ENCODE assay signal across 26 cellular contexts in the genomic region with DNA sequence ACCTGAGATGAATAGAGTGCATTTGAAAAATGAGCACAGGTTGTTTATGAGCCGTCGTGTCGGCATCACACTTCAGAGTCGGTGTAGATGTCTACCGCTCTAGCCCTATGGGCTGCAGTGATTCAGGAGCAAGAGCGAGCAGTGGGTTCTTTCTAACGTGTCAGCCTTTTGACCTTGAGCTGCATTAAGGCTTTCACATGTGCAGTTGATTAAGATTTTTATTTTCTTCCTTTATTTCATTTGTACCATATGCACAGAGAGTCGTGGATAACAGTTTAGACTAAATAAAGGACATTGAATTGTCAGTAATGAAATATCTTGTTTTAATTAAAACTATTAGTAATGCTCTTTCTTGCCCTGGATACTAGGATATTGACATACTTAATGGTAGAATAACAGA.
"Had no signal": no experiment of that assay in that cellular context is flagged by ENCODE, and none has a peak within 500 bp of the region (broad histone marks: within the 10 kb centered on the region; RNA-seq: fewer than 3 reads in every experiment).

No MANE protein-coding gene starts in this region.

- H3K4me3 ChIP-seq: adrenal gland, Peyer's patch, SJSA1 had no signal

- DNase-seq: activated CD4-positive, alpha-beta memory T cell treated with anti-CD3 and anti-CD28 coated beads for 36 hours; activated CD4-positive, alpha-beta T cell treated with anti-CD3 and anti-CD28 coated beads, Interleukin-2, amount 10 ng/mL, durations not matched to agents 7 days and 5 days; activated CD4-positive, CD25-positive, alpha-beta regulatory T cell; activated CD8-positive, alpha-beta memory T cell treated with anti-CD3 and anti-CD28 coated beads for 24 hours; activated gamma-delta T cell treated with Interleukin-2 at 50 U/mL for 16 hours; activated naive CD4-positive, alpha-beta T cell treated with anti-CD3 and anti-CD28 coated beads, Interleukin-2, amount 10 ng/mL, durations not matched to agents 7 days and 5 days; activated naive CD8-positive, alpha-beta T cell treated with anti-CD3 and anti-CD28 coated beads, Interleukin-2, amount 10 ng/mL, durations not matched to agents 7 days and 5 days; activated T-cell treated with anti-CD3 and anti-CD28 coated beads, Interleukin-2, amount 50 U/mL, for 48 hours; adrenal gland; anterior cingulate cortex; caudate nucleus; MV-4-11; NCI-H1105; NCI-H1436 treated with DMSO at 0.1 percent for 48 hours; NCI-H187; NCI-H2081 treated with DMSO at 0.1 percent for 48 hours; NCI-H446; NCI-H524; Peyer's patch; SHP77; T-cell; T-helper 2 cell; T1000 had no signal

- H3K4me3 Mint-ChIP-seq: activated CD4-positive, alpha-beta memory T cell treated with anti-CD3 and anti-CD28 coated beads for 36 hours; activated CD4-positive, alpha-beta T cell treated with anti-CD3 and anti-CD28 coated beads, Interleukin-2, amount 10 ng/mL, durations not matched to agents 7 days and 5 days; activated naive CD4-positive, alpha-beta T cell treated with anti-CD3 and anti-CD28 coated beads, Interleukin-2, amount 10 ng/mL, durations not matched to agents 7 days and 5 days; activated naive CD8-positive, alpha-beta T cell treated with anti-CD3 and anti-CD28 coated beads, Interleukin-2, amount 10 ng/mL, durations not matched to agents 7 days and 5 days; activated T-helper 17 cell treated with anti-CD3 and anti-CD28 coated beads, Interleukin-2, amount 50 U/mL, for 72 hours; T-cell had no signal

- H3K9me3 Mint-ChIP-seq: activated CD4-positive, alpha-beta memory T cell treated with anti-CD3 and anti-CD28 coated beads for 36 hours; activated CD4-positive, alpha-beta T cell treated with anti-CD3 and anti-CD28 coated beads, Interleukin-2, amount 10 ng/mL, durations not matched to agents 7 days and 5 days; activated naive CD8-positive, alpha-beta T cell treated with anti-CD3 and anti-CD28 coated beads, Interleukin-2, amount 10 ng/mL, durations not matched to agents 7 days and 5 days had no signal

- H3K27ac Mint-ChIP-seq: activated CD4-positive, alpha-beta memory T cell treated with anti-CD3 and anti-CD28 coated beads for 36 hours; activated CD4-positive, alpha-beta T cell treated with anti-CD3 and anti-CD28 coated beads, Interleukin-2, amount 10 ng/mL, durations not matched to agents 7 days and 5 days; activated naive CD4-positive, alpha-beta T cell treated with anti-CD3 and anti-CD28 coated beads, Interleukin-2, amount 10 ng/mL, durations not matched to agents 7 days and 5 days; activated naive CD8-positive, alpha-beta T cell treated with anti-CD3 and anti-CD28 coated beads, Interleukin-2, amount 10 ng/mL, durations not matched to agents 7 days and 5 days; activated T-helper 17 cell treated with anti-CD3 and anti-CD28 coated beads, Interleukin-2, amount 50 U/mL, for 72 hours; T-cell had no signal

- ATAC-seq: activated T-helper 17 cell treated with anti-CD3 and anti-CD28 coated beads, Interleukin-2, amount 50 U/mL, for 72 hours; T-cell had no signal

- H3K36me3 ChIP-seq: adrenal gland, Peyer's patch, SJSA1 had no signal

- H3K36me3 Mint-ChIP-seq: activated CD4-positive, alpha-beta memory T cell treated with anti-CD3 and anti-CD28 coated beads for 36 hours; activated naive CD4-positive, alpha-beta T cell treated with anti-CD3 and anti-CD28 coated beads, Interleukin-2, amount 10 ng/mL, durations not matched to agents 7 days and 5 days; activated naive CD8-positive, alpha-beta T cell treated with anti-CD3 and anti-CD28 coated beads, Interleukin-2, amount 10 ng/mL, durations not matched to agents 7 days and 5 days; T-cell had no signal

- H3K9me3 ChIP-seq: adrenal gland, Peyer's patch, SJSA1 had no signal

- H3K27me3 ChIP-seq: adrenal gland, Peyer's patch, SJSA1 had no signal

- H3K4me1 Mint-ChIP-seq: activated CD4-positive, alpha-beta T cell treated with anti-CD3 and anti-CD28 coated beads, Interleukin-2, amount 10 ng/mL, durations not matched to agents 7 days and 5 days; activated naive CD4-positive, alpha-beta T cell treated with anti-CD3 and anti-CD28 coated beads, Interleukin-2, amount 10 ng/mL, durations not matched to agents 7 days and 5 days; activated naive CD8-positive, alpha-beta T cell treated with anti-CD3 and anti-CD28 coated beads, Interleukin-2, amount 10 ng/mL, durations not matched to agents 7 days and 5 days; activated T-helper 17 cell treated with anti-CD3 and anti-CD28 coated beads, Interleukin-2, amount 50 U/mL, for 72 hours; T-cell had no signal

- H3K9ac ChIP-seq: KMS-11 had no signal

- H3K27me3 Mint-ChIP-seq: activated CD4-positive, alpha-beta T cell treated with anti-CD3 and anti-CD28 coated beads, Interleukin-2, amount 10 ng/mL, durations not matched to agents 7 days and 5 days; activated naive CD4-positive, alpha-beta T cell treated with anti-CD3 and anti-CD28 coated beads, Interleukin-2, amount 10 ng/mL, durations not matched to agents 7 days and 5 days; activated naive CD8-positive, alpha-beta T cell treated with anti-CD3 and anti-CD28 coated beads, Interleukin-2, amount 10 ng/mL, durations not matched to agents 7 days and 5 days; activated T-helper 17 cell treated with anti-CD3 and anti-CD28 coated beads, Interleukin-2, amount 50 U/mL, for 72 hours had no signal

- H3K4me1 ChIP-seq: SJSA1 had no signal

- H3K27ac ChIP-seq: adrenal gland, KMS-11, Peyer's patch, SJSA1 had no signal
